9 cellular contexts compared by ENCODE assay signal in the genomic region with DNA sequence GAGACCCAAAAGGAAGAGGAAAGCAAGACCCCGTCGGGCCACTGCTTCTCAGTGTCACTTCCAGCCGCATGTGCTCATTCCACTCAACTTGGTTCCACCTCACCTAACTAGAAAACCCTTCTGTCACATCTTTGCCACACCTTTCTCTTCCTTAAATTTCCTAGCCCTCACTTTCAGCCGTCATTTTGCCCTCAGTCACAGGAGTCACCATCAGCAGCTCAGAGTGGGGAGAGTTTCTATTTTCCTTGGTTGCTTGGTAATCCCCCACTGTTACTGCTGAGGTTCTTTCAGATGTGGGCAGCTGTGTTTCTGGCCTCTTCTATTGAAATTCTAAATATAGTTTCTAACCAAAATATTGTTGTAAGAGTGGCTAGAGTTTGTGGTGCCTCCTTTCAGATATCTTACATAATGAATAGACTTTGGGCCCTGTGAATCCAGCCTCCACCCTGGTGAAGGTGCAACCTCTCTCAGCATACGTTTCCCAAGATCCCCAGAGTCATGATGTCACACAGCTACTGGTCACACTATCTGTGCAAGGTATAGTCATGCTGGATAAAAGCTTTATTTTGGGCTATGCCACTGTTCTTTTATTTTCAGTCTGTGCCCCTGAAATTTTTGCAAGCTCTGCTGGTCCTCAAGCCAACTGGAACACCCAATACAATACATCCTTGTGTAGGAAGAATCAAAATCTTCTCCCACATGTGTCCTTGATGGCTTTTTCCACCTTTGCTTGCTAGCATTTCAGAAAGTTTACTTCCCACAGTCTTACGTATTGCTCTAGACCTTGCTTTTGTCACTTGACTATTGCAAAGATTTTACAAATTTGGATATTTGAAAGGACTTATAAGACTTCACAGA. TPM values are rescaled to one million over a fixed set of nuclear protein-coding genes. Genes with fewer than 3 reads are reported as not detected.
A peak's percentile ranks its signal among the peaks of the same experiment; 100 is the strongest.
DNase-seq lines count a peak whose midpoint lies in the region; ATAC-seq lines count a peak whose summit lies in the region.
"Had no signal": no experiment of that assay in that cellular context is flagged by ENCODE, and none has a peak within 500 bp of the region (broad histone marks: within the 10 kb centered on the region; RNA-seq: fewer than 3 reads in every experiment).

No MANE protein-coding gene starts in this region.

- H3K36me3 Mint-ChIP-seq in naive thymus-derived CD8-positive, alpha-beta T cell, result peaks cover 0 to 14% (median 12%) of the 10 kb centered on the region in 3 donors

- ATAC-seq in GM18520 (IDR thresholded peaks at IDR 0.05; ENCODE audit: unreplicated experiment) (peak; percentile 23), GM21619 (IDR thresholded peaks at IDR 0.05; ENCODE audit: unreplicated experiment) (peak; percentile 36), HG03575 (IDR thresholded peaks at IDR 0.05; ENCODE audit: extremely low read depth, insufficient number of reproducible peaks, low FRiP score, unreplicated experiment) (peak; percentile 33)
- ATAC-seq in naive thymus-derived CD8-positive, alpha-beta T cell, result peak; percentile 69 to 82

- peaks cover 41 to 91% (median 83%) of the 10 kb centered on the region in 4 donors for H3K4me1 Mint-ChIP-seq in naive thymus-derived CD8-positive, alpha-beta T cell

- peak overlapping the region; percentile 64 to 89 (median 82) for H3K4me3 Mint-ChIP-seq in naive thymus-derived CD8-positive, alpha-beta T cell

- DNase-seq in naive thymus-derived CD8-positive, alpha-beta T cell, result peak in 9 of 10 donors; percentile 13 to 89 (median 79)
- no peak for DNase-seq in T1000 (lab: John Stamatoyannopoulos, UW)
- DNase-seq in NCI-H1694 treated with DMSO at 0.1 percent for 48 hours (lab: John Stamatoyannopoulos, UW), result no peak
- DNase-seq in activated gamma-delta T cell treated with Interleukin-2 at 50 U/mL for 16 hours, result no peak
- DNase-seq in NCI-H187 (lab: John Stamatoyannopoulos, UW), result no peak
- DNase-seq: WERI-Rb-1 had no signal

- no peaks in the 10 kb centered on the region for H3K9me3 Mint-ChIP-seq in naive thymus-derived CD8-positive, alpha-beta T cell

- H3K27ac Mint-ChIP-seq in naive thymus-derived CD8-positive, alpha-beta T cell, result peak overlapping the region; percentile 92 to 99 (median 98)

- H3K27me3 Mint-ChIP-seq in naive thymus-derived CD8-positive, alpha-beta T cell, result no peaks in the 10 kb centered on the region

- POLR2A ChIA-PET in naive thymus-derived CD8-positive, alpha-beta T cell (lab: Charles Lee), result interaction anchor here (0.9 to 7.4 kb wide), 8 partner anchors 10 to 349 kb away, joined by 3 to 71 read pairs (median 10); partner anchors contain the start of genes AGBL3, BPGM, CYREN and TMEM140

RNA-seq across cellular contexts. Expression of gene AGBL3, which starts 9.2 kb away (rescaled TPM):
- 10 to 100 TPM; 10.9 to 12.7 TPM for total RNA-seq in naive thymus-derived CD8-positive, alpha-beta T cell
- polyA plus RNA-seq in naive thymus-derived CD8-positive, alpha-beta T cell, result 1 to 10 TPM; 1.8 to 4.0 (median 3.2) TPM

Comparison
In these comparisons a context has a peak if more than half of its experiments do, and no peak if none do; other contexts are left out.
1. ATAC-seq: peak in every context shown above with its lines; median percentile 76 in naive thymus-derived CD8-positive, alpha-beta T cell; 36 in GM21619; 33 in HG03575; 23 in GM18520.
2. DNase-seq: peak in naive thymus-derived CD8-positive, alpha-beta T cell (9 of 10); none in T1000 (single experiment), NCI-H1694 treated with DMSO at 0.1 percent for 48 hours (single experiment), activated gamma-delta T cell treated with Interleukin-2 at 50 U/mL for 16 hours (single experiment) and NCI-H187 (0 of 2).